1 cellular context compared by ENCODE assay signal in genomic region chr4:26369132-26370036, GRCh38.
TF ChIP-seq lines count a peak whose summit lies in the region.

No MANE protein-coding gene starts in this region.

TF ChIP-seq in H1, 55 proteins besides CTCF, POLR2A, EP300 and RAD21 (continued from another document):
- TF ChIP-seq SUZ12 (IDR thresholded peaks at IDR 0.05; ENCODE audit: low read length) (no peak), FOSL1 (IDR thresholded peaks at IDR 0.05; ENCODE audit: insufficient read depth, low read depth, low read length) (no peak)
